ENCODE assay signal across 1 cellular context in the genomic region with DNA sequence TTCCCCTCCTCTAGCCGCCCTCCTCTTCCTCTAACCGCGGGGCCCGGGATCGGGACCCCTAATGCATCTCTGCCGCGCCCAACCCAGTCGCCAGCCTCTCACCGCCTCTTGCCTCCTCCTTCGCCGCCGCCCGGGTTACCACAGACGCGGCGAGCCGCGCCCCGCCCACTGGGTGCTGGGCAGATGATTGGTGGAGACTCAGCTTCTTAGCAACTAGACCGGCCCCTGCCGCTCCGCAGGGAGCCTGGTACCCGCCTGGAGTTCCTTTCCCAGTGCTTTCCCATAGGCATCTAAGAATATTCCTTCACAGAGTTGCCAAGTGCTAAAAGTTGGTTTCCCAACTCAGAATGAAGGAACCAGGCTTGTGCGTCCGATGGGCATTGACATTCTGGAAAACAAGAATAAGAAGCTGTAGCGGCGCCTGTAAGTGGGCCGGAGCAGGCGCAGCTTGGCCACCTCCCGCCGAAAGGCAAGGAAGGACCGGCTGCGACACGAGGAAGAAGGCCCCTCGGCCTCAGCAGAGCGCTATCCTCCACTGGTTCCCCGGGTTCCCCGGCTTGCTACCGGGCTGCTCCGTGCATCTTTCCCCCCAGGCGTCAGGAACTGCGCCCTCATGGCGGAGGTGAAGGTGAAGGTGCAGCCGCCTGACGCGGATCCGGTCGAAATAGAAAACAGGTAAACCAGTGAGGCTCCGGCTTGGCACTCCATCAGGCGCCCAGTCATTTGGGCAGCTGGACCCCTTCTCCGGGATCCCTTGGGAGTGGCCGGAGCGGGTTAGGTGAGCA.
TF ChIP-seq lines count a peak whose summit lies in the region.

DZANK1 (minus strand) TSS at position 137 of the 785 bp plus-strand sequence. CDS start 1,672 bp downstream, outside the sequence.
POLR3F (plus strand) TSS at position 497 of the 785 bp plus-strand sequence; CDS start at position 614, 117 bp downstream.

TF ChIP-seq in HepG2, 621 proteins besides CTCF, POLR2A, EP300 and RAD21 (continued from another document and continues in another):
- TF ChIP-seq NPAS2 (CRISPR knock-in tag; IDR thresholded peaks at IDR 0.05; ENCODE audit: borderline replicate concordance) (no peak), MAFF (IDR thresholded peaks at IDR 0.05; ENCODE audit: low read depth, low read length) (no peak; the same call in 1 of the 2 replicates), ZNF180 (CRISPR knock-in tag; IDR thresholded peaks at IDR 0.05; ENCODE audit: borderline replicate concordance, low read depth) (0 out of 2 replicates have a peak, but pooled peaks have one; percentile 47), ZNF468 (CRISPR knock-in tag; IDR thresholded peaks at IDR 0.05) (no peak), ZNF766 (CRISPR knock-in tag; IDR thresholded peaks at IDR 0.05; ENCODE audit: borderline replicate concordance) (peak; percentile 45), HES4 (CRISPR knock-in tag; IDR thresholded peaks at IDR 0.05; ENCODE audit: borderline replicate concordance) (no peak), ZFY (CRISPR knock-in tag; IDR thresholded peaks at IDR 0.05) (peak; percentile 92), ZNF768 (CRISPR knock-in tag; IDR thresholded peaks at IDR 0.05) (peak; percentile 75; the same call in 1 of the 2 replicates), RFX3 (CRISPR knock-in tag; IDR thresholded peaks at IDR 0.05) (peak; percentile 91), ZNF354B (CRISPR knock-in tag; IDR thresholded peaks at IDR 0.05) (no peak), JDP2 (CRISPR knock-in tag; IDR thresholded peaks at IDR 0.05; ENCODE audit: borderline replicate concordance) (no peak), ZNF12 (CRISPR knock-in tag; IDR thresholded peaks at IDR 0.05) (no peak; the same call in 1 of the 2 replicates), JUND (CRISPR knock-in tag; IDR thresholded peaks at IDR 0.05) (no peak), ZNF34 (CRISPR knock-in tag; IDR thresholded peaks at IDR 0.05; ENCODE audit: borderline replicate concordance) (no peak), BRCA1 (CRISPR knock-in tag; IDR thresholded peaks at IDR 0.05) (peak; percentile 78; the same call in 1 of the 2 replicates), ZNF296 (CRISPR knock-in tag; conservative IDR thresholded peaks at IDR 0.05) (no peak), DRAP1 (CRISPR knock-in tag; IDR thresholded peaks at IDR 0.05) (peak; percentile 36), ZMYM3 (CRISPR knock-in tag; IDR thresholded peaks at IDR 0.05) (no peak), GABPB1 (CRISPR knock-in tag; IDR thresholded peaks at IDR 0.05) (peak; percentile 89), TRIM24 (CRISPR knock-in tag; IDR thresholded peaks at IDR 0.05) (no peak), ZFP36L2 (CRISPR knock-in tag; IDR thresholded peaks at IDR 0.05) (no peak), ZNF251 (CRISPR knock-in tag; IDR thresholded peaks at IDR 0.05) (no peak), ZBTB8A (CRISPR knock-in tag; IDR thresholded peaks at IDR 0.05; ENCODE audit: borderline replicate concordance, low read depth) (no peak), MXI1 (IDR thresholded peaks at IDR 0.05; ENCODE audit: borderline replicate concordance, low read depth, low read length) (peak; percentile 92; the same call in 2 of the 3 replicates), MAF1 (CRISPR knock-in tag; IDR thresholded peaks at IDR 0.05; ENCODE audit: borderline replicate concordance) (peak; percentile 87), PAWR (CRISPR knock-in tag; IDR thresholded peaks at IDR 0.05; ENCODE audit: borderline replicate concordance) (no peak), TFDP2 (CRISPR knock-in tag; IDR thresholded peaks at IDR 0.05) (peak; percentile 62; the same call in 1 of the 2 replicates), NRL (CRISPR knock-in tag; IDR thresholded peaks at IDR 0.05; ENCODE audit: borderline replicate concordance) (peak; percentile 83; the same call in 1 of the 2 replicates), GATAD2A (CRISPR knock-in tag; IDR thresholded peaks at IDR 0.05) (peak; percentile 78), ZKSCAN5 (CRISPR knock-in tag; IDR thresholded peaks at IDR 0.05) (no peak), KLF11 (CRISPR knock-in tag; IDR thresholded peaks at IDR 0.05) (peak; percentile 76), YEATS2 (CRISPR knock-in tag; IDR thresholded peaks at IDR 0.05; ENCODE audit: borderline replicate concordance) (peak; percentile 100), ZNF616 (CRISPR knock-in tag; IDR thresholded peaks at IDR 0.05; ENCODE audit: low read depth) (no peak), FOXM1 (CRISPR knock-in tag; IDR thresholded peaks at IDR 0.05) (no peak), FOXA1 (IDR thresholded peaks at IDR 0.05) (no peak), FOXA1 (CRISPR knock-in tag; IDR thresholded peaks at IDR 0.05) (0 out of 2 replicates have a peak, but pooled peaks have one; percentile 18), TBX2 (CRISPR knock-in tag; IDR thresholded peaks at IDR 0.05; ENCODE audit: borderline replicate concordance) (peak; percentile 86), ARID2 (CRISPR knock-in tag; IDR thresholded peaks at IDR 0.05; ENCODE audit: borderline replicate concordance) (no peak), SOX6 (IDR thresholded peaks at IDR 0.05) (no peak), SOX6 (CRISPR knock-in tag; IDR thresholded peaks at IDR 0.05) (peak; percentile 59), MBD4 (IDR thresholded peaks at IDR 0.05; ENCODE audit: borderline replicate concordance, low read length) (no peak), CHD4 (IDR thresholded peaks at IDR 0.05; ENCODE audit: borderline replicate concordance, low read length) (no peak)
- TF ChIP-seq, protein P1, sequence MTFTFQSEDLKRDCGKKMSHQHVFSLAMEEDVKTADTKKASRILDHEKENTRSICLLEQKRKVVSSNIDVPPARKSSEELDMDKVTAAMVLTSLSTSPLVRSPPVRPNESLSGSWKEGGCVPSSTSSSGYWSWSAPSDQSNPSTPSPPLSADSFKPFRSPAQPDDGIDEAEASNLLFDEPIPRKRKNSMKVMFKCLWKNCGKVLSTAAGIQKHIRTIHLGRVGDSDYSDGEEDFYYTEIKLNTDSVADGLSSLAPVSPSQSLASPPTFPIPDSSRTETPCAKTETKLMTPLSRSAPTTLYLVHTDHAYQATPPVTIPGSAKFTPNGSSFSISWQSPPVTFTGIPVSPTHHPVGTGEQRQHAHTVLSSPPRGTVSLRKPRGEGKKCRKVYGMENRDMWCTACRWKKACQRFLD (CRISPR knock-in tag; IDR thresholded peaks at IDR 0.05; ENCODE audit: borderline replicate concordance): no peak; the same call in 1 of the 2 replicates
- TF ChIP-seq, protein P2, sequence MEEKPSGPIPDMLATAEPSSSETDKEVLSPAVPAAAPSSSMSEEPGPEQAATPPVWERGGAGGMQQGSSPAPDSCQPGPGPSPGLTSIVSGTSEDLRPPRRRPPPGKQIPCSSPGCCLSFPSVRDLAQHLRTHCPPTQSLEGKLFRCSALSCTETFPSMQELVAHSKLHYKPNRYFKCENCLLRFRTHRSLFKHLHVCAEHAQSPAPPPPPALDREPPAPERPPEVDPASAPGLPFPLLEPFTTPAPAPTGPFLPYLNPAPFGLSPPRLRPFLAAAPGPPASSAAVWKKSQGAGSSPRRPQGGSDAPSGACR (CRISPR knock-in tag; IDR thresholded peaks at IDR 0.05): peak; percentile 91
- TF ChIP-seq, protein P3, sequence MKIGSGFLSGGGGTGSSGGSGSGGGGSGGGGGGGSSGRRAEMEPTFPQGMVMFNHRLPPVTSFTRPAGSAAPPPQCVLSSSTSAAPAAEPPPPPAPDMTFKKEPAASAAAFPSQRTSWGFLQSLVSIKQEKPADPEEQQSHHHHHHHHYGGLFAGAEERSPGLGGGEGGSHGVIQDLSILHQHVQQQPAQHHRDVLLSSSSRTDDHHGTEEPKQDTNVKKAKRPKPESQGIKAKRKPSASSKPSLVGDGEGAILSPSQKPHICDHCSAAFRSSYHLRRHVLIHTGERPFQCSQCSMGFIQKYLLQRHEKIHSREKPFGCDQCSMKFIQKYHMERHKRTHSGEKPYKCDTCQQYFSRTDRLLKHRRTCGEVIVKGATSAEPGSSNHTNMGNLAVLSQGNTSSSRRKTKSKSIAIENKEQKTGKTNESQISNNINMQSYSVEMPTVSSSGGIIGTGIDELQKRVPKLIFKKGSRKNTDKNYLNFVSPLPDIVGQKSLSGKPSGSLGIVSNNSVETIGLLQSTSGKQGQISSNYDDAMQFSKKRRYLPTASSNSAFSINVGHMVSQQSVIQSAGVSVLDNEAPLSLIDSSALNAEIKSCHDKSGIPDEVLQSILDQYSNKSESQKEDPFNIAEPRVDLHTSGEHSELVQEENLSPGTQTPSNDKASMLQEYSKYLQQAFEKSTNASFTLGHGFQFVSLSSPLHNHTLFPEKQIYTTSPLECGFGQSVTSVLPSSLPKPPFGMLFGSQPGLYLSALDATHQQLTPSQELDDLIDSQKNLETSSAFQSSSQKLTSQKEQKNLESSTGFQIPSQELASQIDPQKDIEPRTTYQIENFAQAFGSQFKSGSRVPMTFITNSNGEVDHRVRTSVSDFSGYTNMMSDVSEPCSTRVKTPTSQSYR (CRISPR knock-in tag; IDR thresholded peaks at IDR 0.05; ENCODE audit: borderline replicate concordance): no peak; the same call in 1 of the 2 replicates
- TF ChIP-seq, protein P4, sequence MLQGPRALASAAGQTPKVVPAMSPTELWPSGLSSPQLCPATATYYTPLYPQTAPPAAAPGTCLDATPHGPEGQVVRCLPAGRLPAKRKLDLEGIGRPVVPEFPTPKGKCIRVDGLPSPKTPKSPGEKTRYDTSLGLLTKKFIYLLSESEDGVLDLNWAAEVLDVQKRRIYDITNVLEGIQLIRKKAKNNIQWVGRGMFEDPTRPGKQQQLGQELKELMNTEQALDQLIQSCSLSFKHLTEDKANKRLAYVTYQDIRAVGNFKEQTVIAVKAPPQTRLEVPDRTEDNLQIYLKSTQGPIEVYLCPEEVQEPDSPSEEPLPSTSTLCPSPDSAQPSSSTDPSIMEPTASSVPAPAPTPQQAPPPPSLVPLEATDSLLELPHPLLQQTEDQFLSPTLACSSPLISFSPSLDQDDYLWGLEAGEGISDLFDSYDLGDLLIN (CRISPR knock-in tag; IDR thresholded peaks at IDR 0.05; ENCODE audit: borderline replicate concordance): peak; percentile 88; the same call in 1 of the 2 replicates
- TF ChIP-seq, protein P5, sequence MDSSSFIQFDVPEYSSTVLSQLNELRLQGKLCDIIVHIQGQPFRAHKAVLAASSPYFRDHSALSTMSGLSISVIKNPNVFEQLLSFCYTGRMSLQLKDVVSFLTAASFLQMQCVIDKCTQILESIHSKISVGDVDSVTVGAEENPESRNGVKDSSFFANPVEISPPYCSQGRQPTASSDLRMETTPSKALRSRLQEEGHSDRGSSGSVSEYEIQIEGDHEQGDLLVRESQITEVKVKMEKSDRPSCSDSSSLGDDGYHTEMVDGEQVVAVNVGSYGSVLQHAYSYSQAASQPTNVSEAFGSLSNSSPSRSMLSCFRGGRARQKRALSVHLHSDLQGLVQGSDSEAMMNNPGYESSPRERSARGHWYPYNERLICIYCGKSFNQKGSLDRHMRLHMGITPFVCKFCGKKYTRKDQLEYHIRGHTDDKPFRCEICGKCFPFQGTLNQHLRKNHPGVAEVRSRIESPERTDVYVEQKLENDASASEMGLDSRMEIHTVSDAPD (CRISPR knock-in tag; IDR thresholded peaks at IDR 0.05): no peak
- TF ChIP-seq, protein P6, sequence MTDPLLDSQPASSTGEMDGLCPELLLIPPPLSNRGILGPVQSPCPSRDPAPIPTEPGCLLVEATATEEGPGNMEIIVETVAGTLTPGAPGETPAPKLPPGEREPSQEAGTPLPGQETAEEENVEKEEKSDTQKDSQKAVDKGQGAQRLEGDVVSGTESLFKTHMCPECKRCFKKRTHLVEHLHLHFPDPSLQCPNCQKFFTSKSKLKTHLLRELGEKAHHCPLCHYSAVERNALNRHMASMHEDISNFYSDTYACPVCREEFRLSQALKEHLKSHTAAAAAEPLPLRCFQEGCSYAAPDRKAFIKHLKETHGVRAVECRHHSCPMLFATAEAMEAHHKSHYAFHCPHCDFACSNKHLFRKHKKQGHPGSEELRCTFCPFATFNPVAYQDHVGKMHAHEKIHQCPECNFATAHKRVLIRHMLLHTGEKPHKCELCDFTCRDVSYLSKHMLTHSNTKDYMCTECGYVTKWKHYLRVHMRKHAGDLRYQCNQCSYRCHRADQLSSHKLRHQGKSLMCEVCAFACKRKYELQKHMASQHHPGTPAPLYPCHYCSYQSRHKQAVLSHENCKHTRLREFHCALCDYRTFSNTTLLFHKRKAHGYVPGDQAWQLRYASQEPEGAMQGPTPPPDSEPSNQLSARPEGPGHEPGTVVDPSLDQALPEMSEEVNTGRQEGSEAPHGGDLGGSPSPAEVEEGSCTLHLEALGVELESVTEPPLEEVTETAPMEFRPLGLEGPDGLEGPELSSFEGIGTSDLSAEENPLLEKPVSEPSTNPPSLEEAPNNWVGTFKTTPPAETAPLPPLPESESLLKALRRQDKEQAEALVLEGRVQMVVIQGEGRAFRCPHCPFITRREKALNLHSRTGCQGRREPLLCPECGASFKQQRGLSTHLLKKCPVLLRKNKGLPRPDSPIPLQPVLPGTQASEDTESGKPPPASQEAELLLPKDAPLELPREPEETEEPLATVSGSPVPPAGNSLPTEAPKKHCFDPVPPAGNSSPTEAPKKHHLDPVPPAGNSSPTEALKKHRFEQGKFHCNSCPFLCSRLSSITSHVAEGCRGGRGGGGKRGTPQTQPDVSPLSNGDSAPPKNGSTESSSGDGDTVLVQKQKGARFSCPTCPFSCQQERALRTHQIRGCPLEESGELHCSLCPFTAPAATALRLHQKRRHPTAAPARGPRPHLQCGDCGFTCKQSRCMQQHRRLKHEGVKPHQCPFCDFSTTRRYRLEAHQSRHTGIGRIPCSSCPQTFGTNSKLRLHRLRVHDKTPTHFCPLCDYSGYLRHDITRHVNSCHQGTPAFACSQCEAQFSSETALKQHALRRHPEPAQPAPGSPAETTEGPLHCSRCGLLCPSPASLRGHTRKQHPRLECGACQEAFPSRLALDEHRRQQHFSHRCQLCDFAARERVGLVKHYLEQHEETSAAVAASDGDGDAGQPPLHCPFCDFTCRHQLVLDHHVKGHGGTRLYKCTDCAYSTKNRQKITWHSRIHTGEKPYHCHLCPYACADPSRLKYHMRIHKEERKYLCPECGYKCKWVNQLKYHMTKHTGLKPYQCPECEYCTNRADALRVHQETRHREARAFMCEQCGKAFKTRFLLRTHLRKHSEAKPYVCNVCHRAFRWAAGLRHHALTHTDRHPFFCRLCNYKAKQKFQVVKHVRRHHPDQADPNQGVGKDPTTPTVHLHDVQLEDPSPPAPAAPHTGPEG (CRISPR knock-in tag; IDR thresholded peaks at IDR 0.05): no peak; the same call in 1 of the 2 replicates
- TF ChIP-seq, protein P7, sequence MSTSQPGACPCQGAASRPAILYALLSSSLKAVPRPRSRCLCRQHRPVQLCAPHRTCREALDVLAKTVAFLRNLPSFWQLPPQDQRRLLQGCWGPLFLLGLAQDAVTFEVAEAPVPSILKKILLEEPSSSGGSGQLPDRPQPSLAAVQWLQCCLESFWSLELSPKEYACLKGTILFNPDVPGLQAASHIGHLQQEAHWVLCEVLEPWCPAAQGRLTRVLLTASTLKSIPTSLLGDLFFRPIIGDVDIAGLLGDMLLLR (CRISPR knock-in tag; IDR thresholded peaks at IDR 0.05): peak; percentile 50; the same call in 1 of the 2 replicates
